Comparison of ENCODE assay signal across 1 cellular context in the genomic region with DNA sequence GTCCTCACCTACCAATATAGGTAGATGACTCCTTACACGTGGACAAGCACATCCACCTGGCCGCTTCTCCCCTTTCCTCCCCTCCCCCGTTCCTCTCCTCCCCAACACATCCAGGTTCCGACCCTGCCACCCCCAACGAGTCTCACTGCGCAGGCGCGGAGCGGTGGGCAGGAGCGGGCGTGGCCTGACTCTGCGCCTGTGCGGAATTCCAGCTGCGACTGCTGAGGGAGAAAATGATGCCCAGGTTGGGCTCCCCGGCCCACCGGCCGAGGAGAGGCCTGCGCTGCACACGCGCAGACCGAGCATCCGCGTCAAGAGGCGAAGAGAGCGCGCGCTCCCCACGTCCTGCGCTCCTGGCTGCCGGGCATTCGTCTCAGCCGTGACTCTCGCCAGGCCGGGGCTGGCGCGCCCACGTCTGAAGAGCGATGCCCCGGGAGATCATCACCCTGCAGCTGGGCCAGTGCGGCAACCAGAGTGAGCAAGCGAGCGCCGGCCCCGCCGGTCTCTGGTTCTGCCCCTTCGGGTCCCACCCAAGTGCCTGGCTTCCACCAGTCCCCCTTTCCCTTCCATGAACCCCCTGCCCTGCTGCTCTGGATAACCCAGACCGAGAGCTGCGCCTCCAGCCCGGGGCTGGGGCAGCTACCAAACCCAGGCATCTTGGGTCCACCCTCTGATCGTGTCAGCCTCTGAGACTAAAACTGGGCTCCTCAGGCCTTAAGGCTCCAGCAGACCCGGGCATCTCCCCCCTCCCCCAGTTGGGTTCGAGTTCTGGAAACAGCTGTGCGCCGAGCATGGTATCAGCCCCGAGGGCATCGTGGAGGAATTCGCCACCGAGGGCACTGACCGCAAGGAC.
TF ChIP-seq lines count a peak whose summit lies in the region.

Gene TUBG2 (plus strand): TSS at position 206 of the 853 bp plus-strand sequence. CDS start 220 bp downstream, at position 426.

TF ChIP-seq in HepG2, 621 proteins besides CTCF, POLR2A, EP300 and RAD21 (continued from another document):
- TF ChIP-seq, protein P1, sequence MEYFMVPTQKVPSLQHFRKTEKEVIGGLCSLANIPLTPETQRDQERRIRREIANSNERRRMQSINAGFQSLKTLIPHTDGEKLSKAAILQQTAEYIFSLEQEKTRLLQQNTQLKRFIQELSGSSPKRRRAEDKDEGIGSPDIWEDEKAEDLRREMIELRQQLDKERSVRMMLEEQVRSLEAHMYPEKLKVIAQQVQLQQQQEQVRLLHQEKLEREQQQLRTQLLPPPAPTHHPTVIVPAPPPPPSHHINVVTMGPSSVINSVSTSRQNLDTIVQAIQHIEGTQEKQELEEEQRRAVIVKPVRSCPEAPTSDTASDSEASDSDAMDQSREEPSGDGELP (IDR thresholded peaks at IDR 0.05; ENCODE audit: borderline replicate concordance, low read depth), result peak; percentile 91; the same call in 1 of the 2 replicates
- TF ChIP-seq, protein P2, sequence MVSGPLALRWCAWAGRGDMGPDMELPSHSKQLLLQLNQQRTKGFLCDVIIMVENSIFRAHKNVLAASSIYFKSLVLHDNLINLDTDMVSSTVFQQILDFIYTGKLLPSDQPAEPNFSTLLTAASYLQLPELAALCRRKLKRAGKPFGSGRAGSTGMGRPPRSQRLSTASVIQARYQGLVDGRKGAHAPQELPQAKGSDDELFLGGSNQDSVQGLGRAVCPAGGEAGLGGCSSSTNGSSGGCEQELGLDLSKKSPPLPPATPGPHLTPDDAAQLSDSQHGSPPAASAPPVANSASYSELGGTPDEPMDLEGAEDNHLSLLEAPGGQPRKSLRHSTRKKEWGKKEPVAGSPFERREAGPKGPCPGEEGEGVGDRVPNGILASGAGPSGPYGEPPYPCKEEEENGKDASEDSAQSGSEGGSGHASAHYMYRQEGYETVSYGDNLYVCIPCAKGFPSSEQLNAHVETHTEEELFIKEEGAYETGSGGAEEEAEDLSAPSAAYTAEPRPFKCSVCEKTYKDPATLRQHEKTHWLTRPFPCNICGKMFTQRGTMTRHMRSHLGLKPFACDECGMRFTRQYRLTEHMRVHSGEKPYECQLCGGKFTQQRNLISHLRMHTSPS (CRISPR knock-in tag; IDR thresholded peaks at IDR 0.05; ENCODE audit: low read depth), result peak; percentile 82
- TF ChIP-seq ZNF841 (CRISPR knock-in tag; IDR thresholded peaks at IDR 0.05; ENCODE audit: borderline replicate concordance) (no peak), ZNF333 (CRISPR knock-in tag; IDR thresholded peaks at IDR 0.05; ENCODE audit: borderline replicate concordance) (peak; percentile 72; the same call in 1 of the 2 replicates), ZNF263 (CRISPR knock-in tag; IDR thresholded peaks at IDR 0.05) (peak; percentile 69), ZNF124 (CRISPR knock-in tag; IDR thresholded peaks at IDR 0.05) (peak; percentile 83), NFRKB (IDR thresholded peaks at IDR 0.05) (no peak), ZNF776 (CRISPR knock-in tag; IDR thresholded peaks at IDR 0.05) (peak; percentile 90), TBP (CRISPR knock-in tag; IDR thresholded peaks at IDR 0.05) (no peak), ZNF878 (CRISPR knock-in tag; IDR thresholded peaks at IDR 0.05) (no peak), CSRNP1 (CRISPR knock-in tag; IDR thresholded peaks at IDR 0.05) (no peak; the same call in 1 of the 2 replicates), THAP11 (CRISPR knock-in tag; IDR thresholded peaks at IDR 0.05) (peak; percentile 35; the same call in 1 of the 2 replicates), ZNF567 (CRISPR knock-in tag; IDR thresholded peaks at IDR 0.05; ENCODE audit: borderline replicate concordance) (no peak), ATF7-NPFF (CRISPR knock-in tag; IDR thresholded peaks at IDR 0.05; ENCODE audit: low read depth) (peak; percentile 58; the same call in 1 of the 2 replicates), SMYD3 (CRISPR knock-in tag; IDR thresholded peaks at IDR 0.05) (no peak), PLRG1 (conservative IDR thresholded peaks at IDR 0.05) (no peak), BRCA1 (CRISPR knock-in tag; IDR thresholded peaks at IDR 0.05) (no peak; the same call in 1 of the 2 replicates), ZNF891 (CRISPR knock-in tag; IDR thresholded peaks at IDR 0.05) (peak; percentile 95), ZNF292 (CRISPR knock-in tag; IDR thresholded peaks at IDR 0.05; ENCODE audit: borderline replicate concordance, low read depth) (0 out of 2 replicates have a peak, but pooled peaks have one; percentile 76), TSC22D2 (CRISPR knock-in tag; IDR thresholded peaks at IDR 0.05; ENCODE audit: borderline replicate concordance) (no peak; the same call in 1 of the 2 replicates), E2F5 (CRISPR knock-in tag; conservative IDR thresholded peaks at IDR 0.05) (no peak; the same call in 1 of the 2 replicates), ZNF44 (CRISPR knock-in tag; IDR thresholded peaks at IDR 0.05) (peak; percentile 90; the same call in 1 of the 2 replicates), MTA1 (CRISPR knock-in tag; IDR thresholded peaks at IDR 0.05; ENCODE audit: borderline replicate concordance) (no peak), NONO (IDR thresholded peaks at IDR 0.05) (no peak), NONO (CRISPR knock-in tag; conservative IDR thresholded peaks at IDR 0.05) (peak; percentile 87), AHR (CRISPR knock-in tag; IDR thresholded peaks at IDR 0.05) (no peak)
- TF ChIP-seq, protein P3, sequence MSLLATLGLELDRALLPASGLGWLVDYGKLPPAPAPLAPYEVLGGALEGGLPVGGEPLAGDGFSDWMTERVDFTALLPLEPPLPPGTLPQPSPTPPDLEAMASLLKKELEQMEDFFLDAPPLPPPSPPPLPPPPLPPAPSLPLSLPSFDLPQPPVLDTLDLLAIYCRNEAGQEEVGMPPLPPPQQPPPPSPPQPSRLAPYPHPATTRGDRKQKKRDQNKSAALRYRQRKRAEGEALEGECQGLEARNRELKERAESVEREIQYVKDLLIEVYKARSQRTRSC (CRISPR knock-in tag; IDR thresholded peaks at IDR 0.05; ENCODE audit: low read depth), result no peak
- TF ChIP-seq, protein P4, sequence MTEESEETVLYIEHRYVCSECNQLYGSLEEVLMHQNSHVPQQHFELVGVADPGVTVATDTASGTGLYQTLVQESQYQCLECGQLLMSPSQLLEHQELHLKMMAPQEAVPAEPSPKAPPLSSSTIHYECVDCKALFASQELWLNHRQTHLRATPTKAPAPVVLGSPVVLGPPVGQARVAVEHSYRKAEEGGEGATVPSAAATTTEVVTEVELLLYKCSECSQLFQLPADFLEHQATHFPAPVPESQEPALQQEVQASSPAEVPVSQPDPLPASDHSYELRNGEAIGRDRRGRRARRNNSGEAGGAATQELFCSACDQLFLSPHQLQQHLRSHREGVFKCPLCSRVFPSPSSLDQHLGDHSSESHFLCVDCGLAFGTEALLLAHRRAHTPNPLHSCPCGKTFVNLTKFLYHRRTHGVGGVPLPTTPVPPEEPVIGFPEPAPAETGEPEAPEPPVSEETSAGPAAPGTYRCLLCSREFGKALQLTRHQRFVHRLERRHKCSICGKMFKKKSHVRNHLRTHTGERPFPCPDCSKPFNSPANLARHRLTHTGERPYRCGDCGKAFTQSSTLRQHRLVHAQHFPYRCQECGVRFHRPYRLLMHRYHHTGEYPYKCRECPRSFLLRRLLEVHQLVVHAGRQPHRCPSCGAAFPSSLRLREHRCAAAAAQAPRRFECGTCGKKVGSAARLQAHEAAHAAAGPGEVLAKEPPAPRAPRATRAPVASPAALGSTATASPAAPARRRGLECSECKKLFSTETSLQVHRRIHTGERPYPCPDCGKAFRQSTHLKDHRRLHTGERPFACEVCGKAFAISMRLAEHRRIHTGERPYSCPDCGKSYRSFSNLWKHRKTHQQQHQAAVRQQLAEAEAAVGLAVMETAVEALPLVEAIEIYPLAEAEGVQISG (CRISPR knock-in tag; IDR thresholded peaks at IDR 0.05), result peak; percentile 77
- TF ChIP-seq, protein P5, sequence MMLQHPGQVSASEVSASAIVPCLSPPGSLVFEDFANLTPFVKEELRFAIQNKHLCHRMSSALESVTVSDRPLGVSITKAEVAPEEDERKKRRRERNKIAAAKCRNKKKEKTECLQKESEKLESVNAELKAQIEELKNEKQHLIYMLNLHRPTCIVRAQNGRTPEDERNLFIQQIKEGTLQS (CRISPR knock-in tag; IDR thresholded peaks at IDR 0.05), result no peak
- TF ChIP-seq, protein P6, sequence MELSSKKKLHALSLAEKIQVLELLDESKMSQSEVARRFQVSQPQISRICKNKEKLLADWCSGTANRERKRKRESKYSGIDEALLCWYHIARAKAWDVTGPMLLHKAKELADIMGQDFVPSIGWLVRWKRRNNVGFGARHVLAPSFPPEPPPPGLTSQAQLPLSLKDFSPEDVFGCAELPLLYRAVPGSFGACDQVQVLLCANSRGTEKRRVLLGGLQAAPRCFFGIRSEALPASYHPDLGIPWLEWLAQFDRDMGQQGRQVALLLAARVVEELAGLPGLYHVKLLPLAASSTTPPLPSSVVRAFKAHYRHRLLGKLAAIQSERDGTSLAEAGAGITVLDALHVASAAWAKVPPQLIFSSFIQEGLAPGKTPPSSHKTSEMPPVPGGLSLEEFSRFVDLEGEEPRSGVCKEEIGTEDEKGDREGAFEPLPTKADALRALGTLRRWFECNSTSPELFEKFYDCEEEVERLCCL (CRISPR knock-in tag; IDR thresholded peaks at IDR 0.05; ENCODE audit: borderline replicate concordance), result 0 out of 2 replicates have a peak, but pooled peaks have one; percentile 68
